25 cellular contexts compared by ENCODE assay signal in genomic region chr3:42153039-42153438, GRCh38.
DNase-seq lines count a peak whose midpoint lies in the region; ATAC-seq, FAIRE-seq and TF ChIP-seq lines count a peak whose summit lies in the region.
"Had no signal": no experiment of that assay in that cellular context is flagged by ENCODE, and none has a peak within 500 bp of the region (broad histone marks: within the 10 kb centered on the region; RNA-seq: fewer than 3 reads in every experiment).

No MANE protein-coding gene starts in this region.

- H2AFZ ChIP-seq in SK-N-SH (ENCODE audit: low read depth): no peak overlapping the region

- peaks cover 10% of the 10 kb centered on the region for H4K20me1 ChIP-seq in SK-N-SH (ENCODE audit: insufficient read depth)

- H3K27ac Mint-ChIP-seq in naive B cell: peak overlapping the region in 4 of 6 donors; percentile 20 to 76 (median 56)
- H3K27ac Mint-ChIP-seq in stimulated activated effector memory CD8-positive, alpha-beta T cell treated with anti-CD3 and anti-CD28 coated beads, Interleukin-12 subunit alpha, Interleukin-12 subunit beta, amount 100 ng/mL, for 72 hours: peak overlapping the region; percentile 58

- H3K27me3 ChIP-seq in SK-N-SH (ENCODE audit: insufficient read depth) (no peaks in the 10 kb centered on the region), heart left ventricle (no peaks in the 10 kb centered on the region), body of pancreas (no peaks in the 10 kb centered on the region)
- H3K27me3 ChIP-seq: BLaER1 treated with 17β-estradiol and CSF1 and Interleukin-3, amounts not matched to agents 10 nM and 100 nM; Peyer's patch had no signal

- POLR2A ChIA-PET in SK-N-SH (lab: Yijun Ruan, JAX): no interaction called here

- intact Hi-C loops in heart left ventricle (cut with DNase I): no loop called here
- intact Hi-C loops in body of pancreas (cut with DNase I): no loop called here

- H3K4me1 Mint-ChIP-seq in naive B cell: peaks cover 52 to 72% (median 68%) of the 10 kb centered on the region in 3 donors
- peaks cover 30% of the 10 kb centered on the region for H3K4me1 Mint-ChIP-seq in stimulated activated effector memory CD8-positive, alpha-beta T cell treated with anti-CD3 and anti-CD28 coated beads, Interleukin-12 subunit alpha, Interleukin-12 subunit beta, amount 100 ng/mL, for 72 hours

- H3K36me3 ChIP-seq in SK-N-SH (replicated peaks in 1 of 2; ENCODE audit: control insufficient read depth in 1 of 2, insufficient read depth in 2 of 2, low read length in 1 of 2) (no peaks in the 10 kb centered on the region), heart left ventricle (no peaks in the 10 kb centered on the region), body of pancreas (replicated peaks in 1 of 2; ENCODE audit: insufficient read depth in 1 of 2, low read depth in 2 of 2) (no peaks in the 10 kb centered on the region)
- H3K36me3 ChIP-seq: Peyer's patch had no signal

- WGBS in SK-N-SH (ENCODE audit: low lambda C conversion rate): 93% methylated on average over 4 of the region's 4 CpGs
- 35 to 53% (median 44%) methylated on average over 4 of the region's 4 CpGs for WGBS in heart left ventricle, 4 donors
- WGBS in body of pancreas, 2 donors: 95 to 96% methylated on average over 4 of the region's 4 CpGs

- no peaks in the 10 kb centered on the region for H3K9me2 ChIP-seq in SK-N-SH

- peak overlapping the region in 1 of 8 donors; percentile 9 for H3K4me3 Mint-ChIP-seq in naive B cell
- H3K4me3 Mint-ChIP-seq in stimulated activated effector memory CD8-positive, alpha-beta T cell treated with anti-CD3 and anti-CD28 coated beads, Interleukin-12 subunit alpha, Interleukin-12 subunit beta, amount 100 ng/mL, for 72 hours: no peak overlapping the region
- H3K4me3 Mint-ChIP-seq: CD4-positive, alpha-beta memory T cell had no signal

- TF ChIP-seq CTCF in SK-N-SH (IDR thresholded peaks at IDR 0.05): no peak
- TF ChIP-seq CTCF in heart left ventricle (IDR thresholded peaks at IDR 0.05): no peak
- no peak for TF ChIP-seq CTCF in body of pancreas (IDR thresholded peaks at IDR 0.05)

- TF ChIP-seq POLR2A in heart left ventricle (IDR thresholded peaks at IDR 0.05): no peak
- no peak for TF ChIP-seq POLR2A in H54 (IDR thresholded peaks at IDR 0.05; ENCODE audit: low read depth, low read length)
- no peak for TF ChIP-seq POLR2A in body of pancreas (IDR thresholded peaks at IDR 0.05)

- DNase-seq in SK-N-SH: no peak
- DNase-seq in heart left ventricle: no peak
- no peak for DNase-seq in naive B cell
- no peak for DNase-seq in stimulated activated effector memory CD8-positive, alpha-beta T cell treated with anti-CD3 and anti-CD28 coated beads, Interleukin-12 subunit alpha, Interleukin-12 subunit beta, amount 100 ng/mL, for 72 hours (ENCODE audit: low spot score in 2 of 2)
- no peak for DNase-seq in H54 (ENCODE audit: insufficient read length, low spot score)
- DNase-seq in body of pancreas: no peak
- no peak for DNase-seq in NK-92 treated with Interleukin-12 subunit alpha and Interleukin-12 subunit beta, amount 100 ng/mL, for 24 hours (lab: John Stamatoyannopoulos, UW)
- DNase-seq: ACHN; Calu3; CD4-positive, alpha-beta memory T cell; GDM1; GOT3; NCI-H1092 treated with DMSO at 0.1 percent for 48 hours; NCI-H1436 treated with DMSO at 0.1 percent for 48 hours; NCI-H1930; NCI-H510A; NCI-H748 treated with DMSO at 0.1 percent for 48 hours; Peyer's patch had no signal

- H3K4me1 ChIP-seq in SK-N-SH (ENCODE audit: control insufficient read depth in 1 of 2, insufficient read depth in 2 of 2, low read depth in 1 of 2, low read length in 1 of 2) (peaks cover 0 to 37% of the 10 kb centered on the region in 2 experiments; a peak in 2 of 4 replicates), heart left ventricle (peaks cover 0 to 71% (median 38%) of the 10 kb centered on the region in 12 donors), body of pancreas (no peaks in the 10 kb centered on the region)

- TF ChIP-seq RAD21 in SK-N-SH (IDR thresholded peaks at IDR 0.05; ENCODE audit: low read length): no peak

- H3F3A ChIP-seq in SK-N-SH (replicated peaks; ENCODE audit: insufficient read depth): peaks cover 4% of the 10 kb centered on the region

- H3K27me3 Mint-ChIP-seq in naive B cell: no peaks in the 10 kb centered on the region
- H3K27me3 Mint-ChIP-seq: CD4-positive, alpha-beta memory T cell had no signal

- no peaks in the 10 kb centered on the region for H3K9me3 ChIP-seq in SK-N-SH
- no peaks in the 10 kb centered on the region for H3K9me3 ChIP-seq in heart left ventricle
- no peaks in the 10 kb centered on the region for H3K9me3 ChIP-seq in body of pancreas
- H3K9me3 ChIP-seq: Peyer's patch had no signal

- H3K4me3 ChIP-seq in SK-N-SH (ENCODE audit: low read depth in 2 of 2, low read length in 1 of 2) (no peak overlapping the region), heart left ventricle (no peak overlapping the region), body of pancreas (no peak overlapping the region)
- H3K4me3 ChIP-seq: BLaER1 treated with 17β-estradiol and CSF1 and Interleukin-3, amounts not matched to agents 10 nM and 100 nM; Peyer's patch had no signal

- no peak for FAIRE-seq in H54 (lab: Jason Lieb, UNC)
- FAIRE-seq: GM18507, HTR-8/SVneo had no signal

- H3K9me3 Mint-ChIP-seq in naive B cell: no peaks in the 10 kb centered on the region
- no peaks in the 10 kb centered on the region for H3K9me3 Mint-ChIP-seq in stimulated activated effector memory CD8-positive, alpha-beta T cell treated with anti-CD3 and anti-CD28 coated beads, Interleukin-12 subunit alpha, Interleukin-12 subunit beta, amount 100 ng/mL, for 72 hours
- H3K9me3 Mint-ChIP-seq: CD4-positive, alpha-beta memory T cell had no signal

- H3K27ac ChIP-seq in SK-N-SH (ENCODE audit: low read depth in 2 of 2, low read length in 1 of 2): peak overlapping the region in 1 of 2 experiments; percentile 76; a peak in 2 of 4 replicates
- peak overlapping the region in 1 of 12 donors; percentile 41 for H3K27ac ChIP-seq in heart left ventricle
- H3K27ac ChIP-seq in body of pancreas: no peak overlapping the region
- H3K27ac ChIP-seq: 22Rv1; BLaER1 treated with 17β-estradiol and CSF1 and Interleukin-3, amounts not matched to agents 10 nM and 100 nM; KMS-11; Peyer's patch had no signal

- no peak overlapping the region for H3K4me2 ChIP-seq in SK-N-SH
- H3K4me2 ChIP-seq: BLaER1 treated with 17β-estradiol and CSF1 and Interleukin-3, amounts not matched to agents 10 nM and 100 nM; KMS-11 had no signal

- H3K36me3 Mint-ChIP-seq in naive B cell: peaks cover 0 to 4% of the 10 kb centered on the region in 2 donors
- H3K36me3 Mint-ChIP-seq in stimulated activated effector memory CD8-positive, alpha-beta T cell treated with anti-CD3 and anti-CD28 coated beads, Interleukin-12 subunit alpha, Interleukin-12 subunit beta, amount 100 ng/mL, for 72 hours: no peaks in the 10 kb centered on the region

- no peak overlapping the region for H3K9ac ChIP-seq in SK-N-SH
- H3K9ac ChIP-seq: BLaER1 treated with 17β-estradiol and CSF1 and Interleukin-3, amounts not matched to agents 10 nM and 100 nM; KMS-11 had no signal

- no peak for TF ChIP-seq EP300 in SK-N-SH (IDR thresholded peaks at IDR 0.05; ENCODE audit: borderline replicate concordance in 1 of 2, low read depth in 1 of 2, low read length in 1 of 2)

- no peaks in the 10 kb centered on the region; the same call in 1 of the 2 replicates for H3K79me2 ChIP-seq in SK-N-SH (ENCODE audit: insufficient read depth)

- CTCF ChIA-PET in SK-N-SH (lab: Yijun Ruan, JAX): interaction anchor here (1.0 to 1.6 kb wide), 4 partner anchors 14 to 53 kb away, joined by 3 to 12 read pairs (median 3); no protein-coding TSS in a partner anchor

- no peak for ATAC-seq in SK-N-SH treated with all-trans-retinoic acid at 6 μM for 48 hours
- ATAC-seq in heart left ventricle: peak in 3 of 4 donors; percentile 30 to 59 (median 49)
- no peak for ATAC-seq in naive B cell (ENCODE audit: low read depth in 2 of 2)
- ATAC-seq in stimulated activated effector memory CD8-positive, alpha-beta T cell treated with anti-CD3 and anti-CD28 coated beads, Interleukin-12 subunit alpha, Interleukin-12 subunit beta, amount 100 ng/mL, for 72 hours: no peak
- ATAC-seq in body of pancreas: no peak
- ATAC-seq: HCT116 had no signal

TF ChIP-seq in SK-N-SH treated with all-trans-retinoic acid at 6 μM for 48 hours, 23 proteins besides CTCF, POLR2A, EP300 and RAD21:
- no peak for TF ChIP-seq ZNF565 (CRISPR knock-in tag; conservative IDR thresholded peaks at IDR 0.05; ENCODE audit: low read depth)
- no peak for TF ChIP-seq OSR1 (CRISPR knock-in tag; IDR thresholded peaks at IDR 0.05)
- 0 out of 2 replicates have a peak, but pooled peaks have one; percentile 2 for TF ChIP-seq TCF4 (CRISPR knock-in tag; IDR thresholded peaks at IDR 0.05; ENCODE audit: borderline replicate concordance)
TF ChIP-seq in SK-N-SH treated with all-trans-retinoic acid at 6 μM for 48 hours: peak in this region for 1.

TF ChIP-seq in SK-N-SH, 30 proteins besides CTCF, POLR2A, EP300 and RAD21:
- no peak for TF ChIP-seq FOSL2 (IDR thresholded peaks at IDR 0.05; ENCODE audit: borderline replicate concordance, low read depth)
- no peak for TF ChIP-seq REST (IDR thresholded peaks at IDR 0.05; ENCODE audit: low read depth, low read length)
- TF ChIP-seq FOXM1 (IDR thresholded peaks at IDR 0.05; ENCODE audit: low read depth): no peak

Comparison
In these comparisons a context has a peak if more than half of its experiments do, and no peak if none do; other contexts are left out.
1. ATAC-seq: peak in heart left ventricle (3 of 4); none in SK-N-SH treated with all-trans-retinoic acid at 6 μM for 48 hours (single experiment), naive B cell (0 of 2), stimulated activated effector memory CD8-positive, alpha-beta T cell treated with anti-CD3 and anti-CD28 coated beads, Interleukin-12 subunit alpha, Interleukin-12 subunit beta, amount 100 ng/mL, for 72 hours (single experiment) and body of pancreas (single experiment).